10 cellular contexts compared by ENCODE assay signal in the genomic region with DNA sequence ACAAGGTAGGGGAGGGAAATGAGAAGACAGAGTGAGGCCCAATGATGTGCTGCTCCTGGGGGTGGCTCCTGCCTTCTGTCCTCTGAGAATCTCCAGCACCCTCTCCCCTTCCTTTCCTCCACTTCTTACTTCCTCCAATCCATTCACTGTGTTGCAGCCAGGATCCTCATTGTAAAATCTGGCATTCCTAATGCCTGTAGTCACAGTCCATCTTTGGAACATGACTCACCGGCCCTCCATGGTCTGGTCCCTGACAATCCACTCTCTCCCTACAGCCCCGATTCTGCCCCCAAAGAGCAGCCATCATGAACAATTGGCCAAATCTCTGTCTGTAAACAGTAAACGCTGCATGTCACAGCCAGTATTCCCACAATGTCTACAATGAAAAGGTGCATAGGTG.
DNase-seq lines count a peak whose midpoint lies in the region; ATAC-seq, FAIRE-seq and TF ChIP-seq lines count a peak whose summit lies in the region.
"Had no signal": no experiment of that assay in that cellular context is flagged by ENCODE, and none has a peak within 500 bp of the region (broad histone marks: within the 10 kb centered on the region; RNA-seq: fewer than 3 reads in every experiment).

No MANE protein-coding gene starts in this region.

- no peak overlapping the region for H3K4me3 Mint-ChIP-seq in natural killer cell
- H3K4me3 Mint-ChIP-seq: activated naive CD4-positive, alpha-beta T cell treated with anti-CD3 and anti-CD28 coated beads, Interleukin-2, amount 50 U/mL, for 24 hours had no signal

- H3K36me3 Mint-ChIP-seq in natural killer cell = no peaks in the 10 kb centered on the region
- H3K36me3 Mint-ChIP-seq: activated naive CD4-positive, alpha-beta T cell treated with anti-CD3 and anti-CD28 coated beads, Interleukin-2, amount 50 U/mL, for 24 hours had no signal

- 43 to 75% (median 64%) methylated on average over 3 of the region's 3 CpGs for WGBS in small intestine, 3 donors

- H3K9me3 ChIP-seq in thoracic aorta (no peaks in the 10 kb centered on the region), small intestine (ENCODE audit: control insufficient read depth, low read depth) (no peaks in the 10 kb centered on the region)

- no peaks in the 10 kb centered on the region for H3K4me1 Mint-ChIP-seq in natural killer cell
- H3K4me1 Mint-ChIP-seq: activated naive CD4-positive, alpha-beta T cell treated with anti-CD3 and anti-CD28 coated beads, Interleukin-2, amount 50 U/mL, for 24 hours had no signal

- no peaks in the 10 kb centered on the region for H3K36me3 ChIP-seq in thoracic aorta
- H3K36me3 ChIP-seq in small intestine (ENCODE audit: control insufficient read depth in 2 of 2, insufficient read depth in 2 of 2, low read length in 2 of 2) = no peaks in the 10 kb centered on the region

- no peaks in the 10 kb centered on the region for H3K9me3 Mint-ChIP-seq in natural killer cell
- H3K9me3 Mint-ChIP-seq: activated naive CD4-positive, alpha-beta T cell treated with anti-CD3 and anti-CD28 coated beads, Interleukin-2, amount 50 U/mL, for 24 hours had no signal

- H3K4me3 ChIP-seq in HFF-Myc (replicated peaks; ENCODE audit: low read depth, low read length) (no peak overlapping the region), thoracic aorta (no peak overlapping the region), small intestine (ENCODE audit: low read depth in 1 of 2, low read length in 2 of 2) (no peak overlapping the region)

- no peaks in the 10 kb centered on the region for H3K27me3 Mint-ChIP-seq in natural killer cell (ENCODE audit: low read depth in 2 of 2)
- H3K27me3 Mint-ChIP-seq: activated naive CD4-positive, alpha-beta T cell treated with anti-CD3 and anti-CD28 coated beads, Interleukin-2, amount 50 U/mL, for 24 hours had no signal

- peaks cover 7% of the 10 kb centered on the region for H3K4me1 ChIP-seq in foreskin keratinocyte
- no peaks in the 10 kb centered on the region for H3K4me1 ChIP-seq in thoracic aorta (ENCODE audit: control insufficient read depth in 1 of 2, low read depth in 2 of 2)
- no peaks in the 10 kb centered on the region for H3K4me1 ChIP-seq in small intestine (ENCODE audit: control insufficient read depth in 2 of 2, insufficient read depth in 1 of 2, low read depth in 1 of 2, low read length in 1 of 2)

- no peaks in the 10 kb centered on the region for H3K27me3 ChIP-seq in foreskin keratinocyte
- H3K27me3 ChIP-seq in thoracic aorta (replicated peaks; ENCODE audit: insufficient read depth) = no peaks in the 10 kb centered on the region
- no peaks in the 10 kb centered on the region for H3K27me3 ChIP-seq in small intestine (ENCODE audit: control insufficient read depth in 2 of 2, insufficient read depth in 2 of 2, low read length in 2 of 2)

- no peak overlapping the region for H3K27ac ChIP-seq in foreskin keratinocyte
- no peak overlapping the region for H3K27ac ChIP-seq in thoracic aorta
- no peak overlapping the region for H3K27ac ChIP-seq in small intestine (ENCODE audit: low read depth in 1 of 2, low read length in 1 of 2)

- no peak for TF ChIP-seq CTCF in HFF-Myc (IDR thresholded peaks at IDR 0.05; ENCODE audit: low read depth, low read length, missing control alignments)
- TF ChIP-seq CTCF in foreskin keratinocyte (conservative IDR thresholded peaks at IDR 0.05) = no peak
- TF ChIP-seq CTCF in thoracic aorta (IDR thresholded peaks at IDR 0.05) = no peak
- no peak for TF ChIP-seq CTCF in natural killer cell (IDR thresholded peaks at IDR 0.05)

- peak; percentile 99 for ATAC-seq in foreskin keratinocyte
- peak; percentile 63 for ATAC-seq in thoracic aorta (ENCODE audit: insufficient number of reproducible peaks, low FRiP score, low read depth)
- ATAC-seq in natural killer cell = no peak
- no peak for ATAC-seq in HG03378 (IDR thresholded peaks at IDR 0.05; ENCODE audit: unreplicated experiment)
- ATAC-seq: esophagus mucosa had no signal

- peak; percentile 79 for DNase-seq in HFF-Myc (ENCODE audit: extremely low read depth, low read depth)
- peak; percentile 84 for DNase-seq in T1000 (lab: John Stamatoyannopoulos, UW)
- DNase-seq in foreskin keratinocyte = peak; percentile 64 to 82
- no peak for DNase-seq in thoracic aorta (ENCODE audit: low spot score)
- no peak for DNase-seq in small intestine
- no peak for DNase-seq in natural killer cell
- DNase-seq: activated CD4-positive, CD25-positive, alpha-beta regulatory T cell had no signal

- FAIRE-seq in small intestine (lab: Jason Lieb, UNC) = no peak

- intact Hi-C loops in natural killer cell (cut with micrococcal nuclease) = no loop called here

- no peak overlapping the region for H3K27ac Mint-ChIP-seq in natural killer cell
- H3K27ac Mint-ChIP-seq: activated naive CD4-positive, alpha-beta T cell treated with anti-CD3 and anti-CD28 coated beads, Interleukin-2, amount 50 U/mL, for 24 hours had no signal

Comparison
In these comparisons a context has a peak if more than half of its experiments do, and no peak if none do; other contexts are left out.
1. DNase-seq: peak in HFF-Myc (single experiment), T1000 (single experiment) and foreskin keratinocyte (2 of 2); none in thoracic aorta (single experiment), small intestine (single experiment) and natural killer cell (single experiment).
2. ATAC-seq: peak in foreskin keratinocyte (single experiment) and thoracic aorta (single experiment); none in natural killer cell (0 of 3) and HG03378 (single experiment).